ENCODE assay signal across 8 cellular contexts in genomic region chr19:49347835-49348234, GRCh38. TPM values are rescaled to one million over a fixed set of nuclear protein-coding genes. Genes with fewer than 3 reads are reported as not detected.
DNase-seq lines count a peak whose midpoint lies in the region; ATAC-seq, FAIRE-seq and TF ChIP-seq lines count a peak whose summit lies in the region.

No MANE protein-coding gene starts in this region.

- ATAC-seq in Right ventricle myocardium superior (ENCODE audit: poor library complexity) (peak; percentile 61), Panc1 (peak; percentile 90), foreskin keratinocyte (peak; percentile 50), GM21423 (IDR thresholded peaks at IDR 0.05; ENCODE audit: unreplicated experiment) (no peak)

- H3K27me3 ChIP-seq in left ventricle myocardium inferior (ENCODE audit: low read depth) (no peaks in the 10 kb centered on the region), Panc1 (ENCODE audit: control insufficient read depth, insufficient read depth, low read length) (no peaks in the 10 kb centered on the region), foreskin keratinocyte (no peaks in the 10 kb centered on the region)

- POLR2A ChIA-PET in Panc1 (lab: Charles Lee): no interaction called here

- CTCF ChIA-PET in Panc1 (lab: Charles Lee): no interaction called here

- no peak for FAIRE-seq in GM19239 (lab: Jason Lieb, UNC)

- no peak overlapping the region for H3K27ac ChIP-seq in left ventricle myocardium inferior (replicated peaks)
- H3K27ac ChIP-seq in Panc1 (ENCODE audit: low read length): no peak overlapping the region
- H3K27ac ChIP-seq in foreskin keratinocyte: no peak overlapping the region

- H3K36me3 ChIP-seq in left ventricle myocardium inferior (peaks cover 100% of the 10 kb centered on the region), Panc1 (ENCODE audit: control insufficient read depth, insufficient read depth, low read length) (no peaks in the 10 kb centered on the region; the same call in none of the 2 replicates)

- H3K9me3 ChIP-seq in left ventricle myocardium inferior (replicated peaks): no peaks in the 10 kb centered on the region
- H3K9me3 ChIP-seq in Panc1 (ENCODE audit: control insufficient read depth, insufficient read depth, low read depth, low read length): no peaks in the 10 kb centered on the region

- intact Hi-C loops in Right ventricle myocardium superior (cut with DNase I) (no loop called here), left ventricle myocardium inferior (cut with micrococcal nuclease) (no loop called here), Panc1 (cut with micrococcal nuclease; ENCODE audit: unreplicated experiment) (no loop called here)

- in situ Hi-C loops in Panc1 (cut with HindIII; ENCODE audit: low pct_unique_long_range_greater_than_20kb, low sequenced_read_pairs): no loop called here

- DNase-seq in Right ventricle myocardium superior: no peak
- DNase-seq in left ventricle myocardium inferior: no peak
- DNase-seq in Panc1 (ENCODE audit: low read depth, low spot score): no peak
- DNase-seq in foreskin keratinocyte: peak in 1 of 2 donors; percentile 48
- DNase-seq in stromal cell of bone marrow (ENCODE audit: low read depth): peak; percentile 67
- DNase-seq in NOMO-1 treated with dmso at 0.1 percent for 144 hours (lab: John Stamatoyannopoulos, UW; ENCODE audit: unreplicated experiment): no peak
- no peak for DNase-seq in GM19239 (ENCODE audit: insufficient read length, low spot score)

- no TSS peak for BruUV-seq in Panc1 (replicated peaks; lab: Mats Ljungman, UMichigan)

- no peaks in the 10 kb centered on the region for H3K4me1 ChIP-seq in left ventricle myocardium inferior
- no peaks in the 10 kb centered on the region for H3K4me1 ChIP-seq in Panc1 (ENCODE audit: control insufficient read depth, insufficient read depth, low read length)
- H3K4me1 ChIP-seq in foreskin keratinocyte: no peaks in the 10 kb centered on the region

- TF ChIP-seq CTCF in left ventricle myocardium inferior (IDR thresholded peaks at IDR 0.05; ENCODE audit: borderline replicate concordance) (no peak), Panc1 (IDR thresholded peaks at IDR 0.05) (no peak), foreskin keratinocyte (conservative IDR thresholded peaks at IDR 0.05) (peak; percentile 49)

- no peak overlapping the region for H3K4me3 ChIP-seq in left ventricle myocardium inferior
- H3K4me3 ChIP-seq in Panc1 (ENCODE audit: low read depth in 2 of 2, low read length in 2 of 2): no peak overlapping the region

RNA-seq across cellular contexts. Expression of gene CD37, which starts 12.6 kb away (rescaled TPM):
- total RNA-seq in Right ventricle myocardium superior: 4.0 TPM
- total RNA-seq in left ventricle myocardium inferior: 3.7 TPM
- total RNA-seq in Panc1 (2021; ENCODE audit: unreplicated experiment): 0.33 TPM
- 10.0 TPM for polyA plus RNA-seq in Panc1 (2012; ENCODE audit: insufficient read length)
- not detected in 2 replicates for total RNA-seq in foreskin keratinocyte
- not detected in 2 replicates for polyA plus RNA-seq in foreskin keratinocyte

RNA-seq across cellular contexts. Expression of gene TEAD2, which starts 14.4 kb away (rescaled TPM):
- total RNA-seq in Right ventricle myocardium superior: 57.9 TPM
- total RNA-seq in left ventricle myocardium inferior: 44.1 TPM
- total RNA-seq in Panc1 (2021; ENCODE audit: unreplicated experiment): 31.9 TPM
- polyA plus RNA-seq in Panc1 (2012; ENCODE audit: insufficient read length): 48.2 TPM
- 26.7 and 34.0 TPM in 2 replicates for total RNA-seq in foreskin keratinocyte
- polyA plus RNA-seq in foreskin keratinocyte: 23.8 and 26.1 TPM in 2 replicates

RNA-seq across cellular contexts. Expression of gene DKKL1, which starts 15.8 kb away (rescaled TPM):
- total RNA-seq in Right ventricle myocardium superior (not detected), left ventricle myocardium inferior (not detected), Panc1 (2021; ENCODE audit: unreplicated experiment) (0.95 TPM), foreskin keratinocyte (0.25 and 0.31 TPM in 2 replicates)
- 2.8 TPM for polyA plus RNA-seq in Panc1 (2012; ENCODE audit: insufficient read length)
- 0.15 TPM in 1 of 2 replicates, not detected in the other for polyA plus RNA-seq in foreskin keratinocyte

RNA-seq across cellular contexts. Expression of gene SLC6A16, which starts 22.8 kb away (rescaled TPM):
- total RNA-seq in Right ventricle myocardium superior (1.5 TPM), left ventricle myocardium inferior (1.1 TPM), Panc1 (2021; ENCODE audit: unreplicated experiment) (1.3 TPM), foreskin keratinocyte (0.17 TPM in 1 of 2 replicates, not detected in the other)
- polyA plus RNA-seq in Panc1 (2012; ENCODE audit: insufficient read length): 0.19 TPM
- polyA plus RNA-seq in foreskin keratinocyte: 0.25 TPM in 1 of 2 replicates, not detected in the other

RNA-seq across cellular contexts. Expression of gene KASH5, which starts 40.2 kb away (rescaled TPM):
- not detected for total RNA-seq in Right ventricle myocardium superior
- not detected for total RNA-seq in left ventricle myocardium inferior
- not detected for total RNA-seq in Panc1 (2021; ENCODE audit: unreplicated experiment)
- 0.29 TPM for polyA plus RNA-seq in Panc1 (2012; ENCODE audit: insufficient read length)
- not detected in 2 replicates for total RNA-seq in foreskin keratinocyte
- polyA plus RNA-seq in foreskin keratinocyte: not detected in 2 replicates
